ENCODE assay signal across 32 cellular contexts in genomic region chr3:50214824-50215223, GRCh38. TPM values are rescaled to one million over a fixed set of nuclear protein-coding genes. Genes with fewer than 3 reads are reported as not detected.
"Had no signal": no experiment of that assay in that cellular context is flagged by ENCODE, and none has a peak within 500 bp of the region (broad histone marks: within the 10 kb centered on the region; RNA-seq: fewer than 3 reads in every experiment).

No MANE protein-coding gene starts in this region.

- H3K36me3 ChIP-seq: ovary, spleen, thoracic aorta, thyroid gland, upper lobe of left lung, vagina had no signal

- H3K27ac ChIP-seq: ovary, parathyroid adenoma, psoas muscle, skin epidermis, spleen, thoracic aorta, thyroid gland, upper lobe of left lung, vagina had no signal

- DNase-seq: naive thymus-derived CD8-positive, alpha-beta T cell; nephron progenitor cell; occipital lobe; ovary; posterior cingulate gyrus; psoas muscle; right cardiac atrium; spleen; stimulated activated CD4-positive, alpha-beta T cell treated with anti-CD3 and anti-CD28 coated beads, Interleukin-12 subunit alpha, Interleukin-12 subunit beta, amount 100 ng/mL, for 4 hours; stimulated activated CD4-positive, alpha-beta T cell treated with anti-CD3 and anti-CD28 coated beads, Interleukin-1b, Interleukin-23, amount 100 ng/mL, for 48 hours; stimulated activated CD4-positive, alpha-beta T cell treated with anti-CD3 and anti-CD28 coated beads, Interleukin-4, amount 100 ng/mL, for 1 hour; stimulated activated CD4-positive, alpha-beta T cell treated with anti-CD3 and anti-CD28 coated beads, Interleukin-4, amount 100 ng/mL, for 4 hours; stimulated activated CD8-positive, alpha-beta memory T cell treated with anti-CD3 and anti-CD28 coated beads, Interleukin-4, amount 100 ng/mL, for 48 hours; stimulated activated naive CD4-positive, alpha-beta T cell; stimulated activated naive CD8-positive, alpha-beta T cell treated with anti-CD3 and anti-CD28 coated beads, Interleukin-15, amount 100 ng/mL, for 72 hours; stimulated activated naive CD8-positive, alpha-beta T cell treated with anti-CD3 and anti-CD28 coated beads, Interleukin-15, Interleukin-2, amounts not matched to agents 100 U/mL and 50 U/mL, for 24 hours; thyroid gland; trophoblast cell; upper lobe of left lung had no signal

- H3K4me1 ChIP-seq: parathyroid adenoma, spleen, thyroid gland, upper lobe of left lung, vagina had no signal

- H3K27me3 ChIP-seq: ovary, spleen, thyroid gland, tibial nerve, upper lobe of left lung, vagina had no signal

- H3K4me3 ChIP-seq: ovary, psoas muscle, skin epidermis, smooth muscle cell, spleen, thoracic aorta, thyroid gland, tibial nerve, upper lobe of left lung, vagina had no signal

- ATAC-seq: naive thymus-derived CD8-positive, alpha-beta T cell; natural killer cell treated with Interleukin-12 subunit alpha and Interleukin-12 subunit beta and Interleukin-15 and Interleukin-18, amount 100 ng/mL, for 72 hours; psoas muscle; right cardiac atrium; sciatic nerve; stimulated activated memory B cell treated with anti-CD40 and anti-IgM and Interleukin-4, amounts not matched to agents 10 μg/mL and 1 μg/mL and 100 μg/mL, for 72 hours; stimulated activated naive CD8-positive, alpha-beta T cell treated with anti-CD3 and anti-CD28 coated beads, Interleukin-15, amount 100 ng/mL, for 72 hours; stimulated activated naive CD8-positive, alpha-beta T cell treated with anti-CD3 and anti-CD28 coated beads, Interleukin-15, Interleukin-2, amounts not matched to agents 100 U/mL and 50 U/mL, for 24 hours had no signal

- H3K9me3 ChIP-seq: ovary, psoas muscle, spleen, thoracic aorta, thyroid gland, tibial nerve, upper lobe of left lung, vagina had no signal

RNA-seq across cellular contexts. Expression of gene SLC38A3, which starts 9.8 kb away (rescaled TPM):
- total RNA-seq: naive thymus-derived CD8-positive, alpha-beta T cell; natural killer cell treated with Interleukin-12 subunit alpha and Interleukin-12 subunit beta and Interleukin-15 and Interleukin-18, amount 100 ng/mL, for 72 hours; spleen had no signal
- polyA plus RNA-seq: naive thymus-derived CD8-positive, alpha-beta T cell had no signal

RNA-seq across cellular contexts. Expression of gene GNAT1, which starts 23.4 kb away (rescaled TPM):
- total RNA-seq: naive thymus-derived CD8-positive, alpha-beta T cell; natural killer cell treated with Interleukin-12 subunit alpha and Interleukin-12 subunit beta and Interleukin-15 and Interleukin-18, amount 100 ng/mL, for 72 hours; neural crest cell; occipital lobe; osteoblast; ovary; psoas muscle; right cardiac atrium; sciatic nerve; smooth muscle cell; temporal lobe; thyroid gland; tibial nerve; ureter; vagina had no signal
- polyA plus RNA-seq: naive thymus-derived CD8-positive, alpha-beta T cell; ovary; psoas muscle; right cardiac atrium; smooth muscle cell had no signal

RNA-seq across cellular contexts. Expression of gene SEMA3F, which starts 59.7 kb away (rescaled TPM):
- total RNA-seq: naive thymus-derived CD8-positive, alpha-beta T cell had no signal
- polyA plus RNA-seq: naive thymus-derived CD8-positive, alpha-beta T cell had no signal
